8 cellular contexts compared by ENCODE assay signal in genomic region chr2:3180909-3181221, GRCh38.
DNase-seq lines count a peak whose midpoint lies in the region; ATAC-seq, FAIRE-seq and TF ChIP-seq lines count a peak whose summit lies in the region.
"Not testable (repeated sequence)": the region's sequence is repeated elsewhere in the genome, so short reads cannot be mapped to it uniquely, and the experiment has no call there.

No MANE protein-coding gene starts in this region.

- intact Hi-C loops in right cardiac atrium (cut with DNase I); posterior vena cava (cut with DNase I): not testable (repeated sequence)

- not testable (repeated sequence) for H3F3A ChIP-seq in SK-N-SH (replicated peaks; ENCODE audit: insufficient read depth)

- not testable (repeated sequence) for H2AFZ ChIP-seq in SK-N-SH (ENCODE audit: low read depth)

- ATAC-seq in foreskin keratinocyte (peak; percentile 38), right cardiac atrium (peak; percentile 44 to 58)

- H3K36me3 ChIP-seq in GM06990 (ENCODE audit: control insufficient read depth, insufficient read depth, low read length); SK-N-SH (replicated peaks in 1 of 2; ENCODE audit: control insufficient read depth in 1 of 2, insufficient read depth in 2 of 2, low read length in 1 of 2): not testable (repeated sequence)

- POLR2A ChIA-PET in SK-N-SH (lab: Yijun Ruan, JAX) = not testable (repeated sequence)

- not testable (repeated sequence) for TF ChIP-seq RAD21 in SK-N-SH (IDR thresholded peaks at IDR 0.05; ENCODE audit: low read length)

- CTCF ChIA-PET in SK-N-SH (lab: Yijun Ruan, JAX) = not testable (repeated sequence)

- not testable (repeated sequence) for H3K4me3 ChIP-seq in GM06990 (replicated peaks; ENCODE audit: low read depth, low read length); SK-N-SH (ENCODE audit: low read depth in 2 of 2, low read length in 1 of 2); right cardiac atrium (ENCODE audit: low read length)

- H3K79me2 ChIP-seq in SK-N-SH (ENCODE audit: insufficient read depth) = not testable (repeated sequence)

- H3K4me1 ChIP-seq in SK-N-SH (ENCODE audit: control insufficient read depth in 1 of 2, insufficient read depth in 2 of 2, low read depth in 1 of 2, low read length in 1 of 2) = peaks cover 0 to 27% of the 10 kb centered on the region in 2 experiments; a peak in 1 of 4 replicates
- H3K4me1 ChIP-seq in foreskin keratinocyte; right cardiac atrium (ENCODE audit: control insufficient read depth, insufficient read depth, low read length): not testable (repeated sequence)

- not testable (repeated sequence) for TF ChIP-seq EP300 in SK-N-SH (IDR thresholded peaks at IDR 0.05; ENCODE audit: borderline replicate concordance in 1 of 2, low read depth in 1 of 2, low read length in 1 of 2)

- DNase-seq in GM06990 (ENCODE audit: extremely low read depth, insufficient read length) (peak; percentile 38), SK-N-SH (peak; percentile 40), dermis blood vessel endothelial cell (peak; percentile 14), right cardiac atrium (peak in 1 of 3 donors; percentile 66), lung microvascular endothelial cell (ENCODE audit: low read depth in 2 of 2) (peak; percentile 13 to 14), posterior vena cava (ENCODE audit: low spot score) (peak; percentile 81)
- not testable (repeated sequence) for DNase-seq in foreskin keratinocyte; urothelium cell line (ENCODE audit: low spot score)

- TF ChIP-seq CTCF in GM06990 (IDR thresholded peaks at IDR 0.05; ENCODE audit: insufficient read depth, low read length, poor library complexity, severe bottlenecking); SK-N-SH (IDR thresholded peaks at IDR 0.05); foreskin keratinocyte (conservative IDR thresholded peaks at IDR 0.05): not testable (repeated sequence)

- WGBS in SK-N-SH (ENCODE audit: low lambda C conversion rate) = 77% methylated on average over 30 of the region's 30 CpGs
- 82% methylated on average over 30 of the region's 30 CpGs for WGBS in right cardiac atrium

- H3K9me2 ChIP-seq in SK-N-SH = not testable (repeated sequence)

- not testable (repeated sequence) for H3K4me2 ChIP-seq in SK-N-SH

- not testable (repeated sequence) for H4K20me1 ChIP-seq in SK-N-SH (ENCODE audit: insufficient read depth)

- not testable (repeated sequence) for H3K9ac ChIP-seq in SK-N-SH

- FAIRE-seq in urothelium cell line (lab: Jason Lieb, UNC) = peak; percentile 99

- H3K27ac ChIP-seq in SK-N-SH (ENCODE audit: low read depth in 2 of 2, low read length in 1 of 2); foreskin keratinocyte; right cardiac atrium (ENCODE audit: low read length): not testable (repeated sequence)

- not testable (repeated sequence) for H3K27me3 ChIP-seq in GM06990 (replicated peaks; ENCODE audit: control insufficient read depth, insufficient read depth, low read length); SK-N-SH (ENCODE audit: insufficient read depth); foreskin keratinocyte; right cardiac atrium (ENCODE audit: control insufficient read depth, insufficient read depth)

- H3K9me3 ChIP-seq in SK-N-SH; right cardiac atrium (ENCODE audit: control insufficient read depth, low read length): not testable (repeated sequence)
